In the genomic region with DNA sequence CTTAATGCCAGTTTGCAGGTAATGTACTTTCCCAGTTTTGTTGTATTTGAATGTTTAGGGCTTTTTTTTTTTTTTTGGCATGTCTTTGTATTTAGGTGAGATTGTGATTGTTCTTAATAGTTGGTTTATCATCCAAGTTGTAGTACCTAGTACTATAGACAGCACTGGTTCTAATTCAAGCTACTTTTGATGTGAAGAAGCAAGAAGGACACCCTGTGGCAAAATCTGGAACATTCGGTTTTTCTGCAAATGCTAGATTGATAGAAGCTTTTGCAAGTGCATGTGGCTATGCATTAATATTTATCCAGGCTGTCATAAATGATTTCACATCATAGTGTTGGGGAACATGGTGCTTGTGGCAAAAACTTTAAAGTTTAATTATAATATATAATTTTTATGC, we compare ENCODE assay signal across 8 cellular contexts.
DNase-seq lines count a peak whose midpoint lies in the region; TF ChIP-seq lines count a peak whose summit lies in the region.

No MANE protein-coding gene starts in this region.

- H3K27ac Mint-ChIP-seq in nephron (no peak overlapping the region), mesothelial cell of epicardium (no peak overlapping the region)

- H3K27me3 Mint-ChIP-seq in nephron (ENCODE audit: low read depth) (peaks cover 4% of the 10 kb centered on the region), mesothelial cell of epicardium (ENCODE audit: low read depth) (no peaks in the 10 kb centered on the region)

- no peak overlapping the region for H3K4me3 Mint-ChIP-seq in nephron
- no peak overlapping the region for H3K4me3 Mint-ChIP-seq in mesothelial cell of epicardium

- DNase-seq in NCI-H1417 treated with DMSO at 0.1 percent for 48 hours (lab: John Stamatoyannopoulos, UW) (peak; percentile 41), amniotic epithelial cell (ENCODE audit: low read depth) (peak; percentile 29), CD1c-positive myeloid dendritic cell (ENCODE audit: extremely low spot score) (no peak), mesothelial cell of epicardium (ENCODE audit: low spot score in 2 of 2, unreplicated experiment in 2 of 2) (no peak), NCI-H2227 (lab: John Stamatoyannopoulos, UW; ENCODE audit: unreplicated experiment) (no peak)
- DNase-seq in activated CD4-positive, alpha-beta T cell treated with anti-CD3 and anti-CD28 coated beads for 48 hours, result no peak

- H3K9me3 Mint-ChIP-seq in nephron, result no peaks in the 10 kb centered on the region
- H3K9me3 Mint-ChIP-seq in mesothelial cell of epicardium, result peaks cover 11% of the 10 kb centered on the region

- H3K36me3 Mint-ChIP-seq in nephron (ENCODE audit: low read depth) (peaks cover 8% of the 10 kb centered on the region), mesothelial cell of epicardium (peaks cover 10% of the 10 kb centered on the region)

- H3K4me1 Mint-ChIP-seq in nephron (peaks cover 8% of the 10 kb centered on the region), mesothelial cell of epicardium (peaks cover 28% of the 10 kb centered on the region)

- TF ChIP-seq CTCF in GM12874 (IDR thresholded peaks at IDR 0.05; ENCODE audit: insufficient read depth, low read depth, low read length) (peak; percentile 44; the same call in 1 of the 2 replicates), nephron (IDR thresholded peaks at IDR 0.05; ENCODE audit: unreplicated experiment in 3 of 3) (peak; percentile 42 to 59 (median 46)), mesothelial cell of epicardium (IDR thresholded peaks at IDR 0.05; ENCODE audit: unreplicated experiment) (no peak)

Comparison
In these comparisons a context has a peak if more than half of its experiments do, and no peak if none do; other contexts are left out.
1. DNase-seq: peak in NCI-H1417 treated with DMSO at 0.1 percent for 48 hours (single experiment) and amniotic epithelial cell (single experiment); none in activated CD4-positive, alpha-beta T cell treated with anti-CD3 and anti-CD28 coated beads for 48 hours (single experiment), CD1c-positive myeloid dendritic cell (single experiment), mesothelial cell of epicardium (0 of 2) and NCI-H2227 (single experiment).